In genomic region chr17:29622337-29623282, GRCh38 we compare ENCODE assay signal across 8 cellular contexts. TPM values are rescaled to one million over a fixed set of nuclear protein-coding genes. Genes with fewer than 3 reads are reported as not detected.
A peak's percentile ranks its signal among the peaks of the same experiment; 100 is the strongest.
DNase-seq lines count a peak whose midpoint lies in the region; ATAC-seq and TF ChIP-seq lines count a peak whose summit lies in the region.

CORO6 (minus strand) TSS chr17:29622912; CDS start chr17:29621421, 1,491 bp downstream.

- H3K36me3 ChIP-seq in mucosa of descending colon (ENCODE audit: low read depth) (no peaks in the 10 kb centered on the region), stomach smooth muscle (ENCODE audit: control insufficient read depth in 2 of 2, insufficient read depth in 2 of 2, low read length in 2 of 2) (peaks cover 0 to 2% of the 10 kb centered on the region in 2 donors)

- H3K27ac ChIP-seq in stomach smooth muscle (ENCODE audit: low read length): peak within 1 kb of the TSS; percentile 73

- H3K9me3 ChIP-seq in mucosa of descending colon: no peaks in the 10 kb centered on the region
- H3K9me3 ChIP-seq in stomach smooth muscle (ENCODE audit: control insufficient read depth in 2 of 2, low read length in 2 of 2): no peaks in the 10 kb centered on the region

- intact Hi-C loops in mucosa of descending colon (cut with DNase I, micrococcal nuclease): no loop called here

- H3K4me1 ChIP-seq in mucosa of descending colon (ENCODE audit: low read depth) (peaks cover 13% of the 10 kb centered on the region), stomach smooth muscle (ENCODE audit: control insufficient read depth, insufficient read depth, low read length) (peaks cover 59% of the 10 kb centered on the region)

- H3K4me3 ChIP-seq in epithelial cell of proximal tubule (ENCODE audit: low read depth, low read length) (peak within 1 kb of the TSS; percentile 85), mucosa of descending colon (no peak within 1 kb of the TSS), stomach smooth muscle (ENCODE audit: low read length in 2 of 2) (peak within 1 kb of the TSS; percentile 71 to 81)

- peak within 1 kb of the TSS; percentile 66 for H3K9ac ChIP-seq in stomach smooth muscle (ENCODE audit: low read length in 2 of 2)

- no peak for TF ChIP-seq CTCF in epithelial cell of proximal tubule (conservative IDR thresholded peaks at IDR 0.05; ENCODE audit: low read depth, low read length)
- TF ChIP-seq CTCF in mucosa of descending colon (IDR thresholded peaks at IDR 0.05): no peak

- ATAC-seq in GM21786 (IDR thresholded peaks at IDR 0.05; ENCODE audit: unreplicated experiment): peak; percentile 43
- peak; percentile 62 for ATAC-seq in mucosa of descending colon
- ATAC-seq in HG02970 (IDR thresholded peaks at IDR 0.05; ENCODE audit: low FRiP score, unreplicated experiment): no peak

- DNase-seq in COLO668 (lab: John Stamatoyannopoulos, UW; ENCODE audit: unreplicated experiment): peak; percentile 25
- peak; percentile 28 for DNase-seq in NCI-H345 treated with DMSO at 0.1 percent for 48 hours (lab: John Stamatoyannopoulos, UW; ENCODE audit: unreplicated experiment)
- DNase-seq in activated T-cell treated with anti-CD3 and anti-CD28 coated beads for 1 hour (ENCODE audit: low read depth): peak; percentile 63
- DNase-seq in epithelial cell of proximal tubule (ENCODE audit: low read depth): no peak
- DNase-seq in mucosa of descending colon: peak; percentile 60 to 69 (median 67)

- no peaks in the 10 kb centered on the region for H3K27me3 ChIP-seq in stomach smooth muscle (ENCODE audit: control insufficient read depth in 1 of 2, insufficient read depth in 2 of 2, low read length in 2 of 2)

RNA-seq across cellular contexts. Expression of gene CORO6, which starts in this region (rescaled TPM):
- total RNA-seq in epithelial cell of proximal tubule (4.4 and 28.7 TPM in 2 replicates), mucosa of descending colon (10 to 100 TPM in 1 of 3 donors, 1 to 10 TPM in 2; 1.2 to 21.3 (median 2.5) TPM)
